1 cellular context compared by ENCODE assay signal in genomic region chr19:54095859-54096641, GRCh38.
TF ChIP-seq lines count a peak whose summit lies in the region.
"Not testable (repeated sequence)": the region's sequence is repeated elsewhere in the genome, so short reads cannot be mapped to it uniquely, and the experiment has no call there.

No MANE protein-coding gene starts in this region.

TF ChIP-seq in HepG2, 621 proteins besides CTCF, POLR2A, EP300 and RAD21 (continued from another document and continues in another):
- TF ChIP-seq HNRNPLL (IDR thresholded peaks at IDR 0.05; ENCODE audit: low read depth, low read length, poor library complexity, severe bottlenecking) (peak; percentile 73), TCF12 (CRISPR knock-in tag; IDR thresholded peaks at IDR 0.05) (peak; percentile 54; the same call in 1 of the 2 replicates), ZBTB14 (CRISPR knock-in tag; IDR thresholded peaks at IDR 0.05) (0 out of 2 replicates have a peak, but pooled peaks have one; percentile 38), MXD3 (CRISPR knock-in tag; IDR thresholded peaks at IDR 0.05) (peak; percentile 96), ZNF883 (CRISPR knock-in tag; IDR thresholded peaks at IDR 0.05; ENCODE audit: not compliant biosample characterization) (peak; percentile 24), ZFP36L1 (CRISPR knock-in tag; IDR thresholded peaks at IDR 0.05) (0 out of 2 replicates have a peak, but pooled peaks have one; percentile 49), CCDC6 (CRISPR knock-in tag; IDR thresholded peaks at IDR 0.05) (peak; percentile 66; the same call in 1 of the 2 replicates), ZBTB10 (CRISPR knock-in tag; IDR thresholded peaks at IDR 0.05; ENCODE audit: borderline replicate concordance) (0 out of 2 replicates have a peak, but pooled peaks have one; percentile 28), MTERF4 (CRISPR knock-in tag; IDR thresholded peaks at IDR 0.05) (peak; percentile 74; the same call in 1 of the 2 replicates), SP4 (CRISPR knock-in tag; IDR thresholded peaks at IDR 0.05) (peak; percentile 59; the same call in 1 of the 2 replicates), CENPT (CRISPR knock-in tag; IDR thresholded peaks at IDR 0.05; ENCODE audit: low read depth) (peak; percentile 90; the same call in 1 of the 2 replicates), BORCS8-MEF2B (CRISPR knock-in tag; IDR thresholded peaks at IDR 0.05) (peak; percentile 78), MXD4 (CRISPR knock-in tag; IDR thresholded peaks at IDR 0.05) (peak; percentile 52; the same call in 1 of the 2 replicates), ZXDC (CRISPR knock-in tag; IDR thresholded peaks at IDR 0.05) (peak; percentile 71; the same call in 1 of the 2 replicates), ZSCAN22 (CRISPR knock-in tag; IDR thresholded peaks at IDR 0.05) (peak; percentile 84), THAP7 (CRISPR knock-in tag; IDR thresholded peaks at IDR 0.05) (peak; percentile 46; the same call in 1 of the 2 replicates), ZSCAN9 (CRISPR knock-in tag; IDR thresholded peaks at IDR 0.05; ENCODE audit: borderline replicate concordance) (peak; percentile 22; the same call in 1 of the 2 replicates), ZNF724P (CRISPR knock-in tag; IDR thresholded peaks at IDR 0.05; ENCODE audit: borderline replicate concordance) (peak; percentile 71; the same call in 1 of the 2 replicates), CERS6 (CRISPR knock-in tag; IDR thresholded peaks at IDR 0.05) (peak; percentile 90; the same call in 1 of the 2 replicates), ZMYM3 (CRISPR knock-in tag; IDR thresholded peaks at IDR 0.05) (0 out of 2 replicates have a peak, but pooled peaks have one; percentile 2), FOXM1 (CRISPR knock-in tag; IDR thresholded peaks at IDR 0.05) (0 out of 2 replicates have a peak, but pooled peaks have one; percentile 64), ZNF616 (CRISPR knock-in tag; IDR thresholded peaks at IDR 0.05; ENCODE audit: low read depth) (peak; percentile 71; the same call in 1 of the 2 replicates), ZNF691 (CRISPR knock-in tag; IDR thresholded peaks at IDR 0.05; ENCODE audit: borderline replicate concordance, low read depth) (peak; percentile 52; the same call in 1 of the 2 replicates), ZNF776 (CRISPR knock-in tag; IDR thresholded peaks at IDR 0.05) (peak; percentile 88; the same call in 1 of the 2 replicates), NFAT5 (CRISPR knock-in tag; IDR thresholded peaks at IDR 0.05) (peak; percentile 79; the same call in 1 of the 2 replicates), ZNF276 (CRISPR knock-in tag; IDR thresholded peaks at IDR 0.05; ENCODE audit: low read depth) (peak; percentile 38; the same call in 1 of the 2 replicates), TMF1 (CRISPR knock-in tag; IDR thresholded peaks at IDR 0.05; ENCODE audit: low read depth) (peak; percentile 59; the same call in 1 of the 2 replicates), MTA1 (CRISPR knock-in tag; IDR thresholded peaks at IDR 0.05; ENCODE audit: borderline replicate concordance) (peak; percentile 40; the same call in 1 of the 2 replicates), ZNF687 (CRISPR knock-in tag; IDR thresholded peaks at IDR 0.05) (peak; percentile 96)
- TF ChIP-seq TCF12 (IDR thresholded peaks at IDR 0.05), result not testable (repeated sequence)
